34 cellular contexts compared by ENCODE assay signal in the genomic region with DNA sequence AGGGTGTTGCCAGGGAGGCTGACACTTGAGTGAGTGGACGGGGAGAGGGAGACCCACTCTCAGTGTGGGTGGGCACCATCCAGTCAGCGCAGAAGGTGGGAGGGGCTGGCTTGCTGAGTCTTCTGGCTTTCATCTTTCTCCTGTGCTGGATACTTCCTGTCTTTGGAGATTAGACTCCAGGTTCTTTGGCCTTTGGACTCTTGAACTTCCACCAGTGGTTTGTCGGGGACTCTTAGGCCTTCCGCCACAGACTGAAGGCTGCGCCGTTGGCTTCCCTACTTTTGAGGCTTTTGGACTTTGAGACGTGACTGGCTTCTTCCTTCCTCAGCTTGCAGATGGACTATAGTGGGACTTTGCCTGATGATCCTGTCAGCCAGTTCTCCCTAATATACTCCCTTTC. TPM values are rescaled to one million over a fixed set of nuclear protein-coding genes. Genes with fewer than 3 reads are reported as not detected.
"Had no signal": no experiment of that assay in that cellular context is flagged by ENCODE, and none has a peak within 500 bp of the region (broad histone marks: within the 10 kb centered on the region; RNA-seq: fewer than 3 reads in every experiment).

No MANE protein-coding gene starts in this region.

- H3K27me3 Mint-ChIP-seq: activated naive CD8-positive, alpha-beta T cell treated with anti-CD3 and anti-CD28 coated beads for 36 hours; stimulated activated naive B cell treated with anti-CD40 and anti-IgM and Interleukin-4, amounts not matched to agents 10 μg/mL and 1 μg/mL and 100 μg/mL, for 72 hours; T-cell had no signal

- H3K27me3 ChIP-seq: adrenal gland, brain microvascular endothelial cell, stomach, thyroid gland, upper lobe of right lung had no signal

- H2AFZ ChIP-seq: parathyroid adenoma had no signal

- H3K4me3 Mint-ChIP-seq: activated naive CD4-positive, alpha-beta T cell treated with anti-CD3 and anti-CD28 coated beads for 36 hours; activated naive CD8-positive, alpha-beta T cell treated with anti-CD3 and anti-CD28 coated beads for 36 hours; immature natural killer cell; nephron progenitor cell; stimulated activated naive B cell treated with anti-CD40 and anti-IgM and Interleukin-4, amounts not matched to agents 10 μg/mL and 1 μg/mL and 100 μg/mL, for 72 hours; T-cell; T-helper 2 cell treated with Interferon-gamma antibody and Interleukin-4, amounts not matched to agents 5 μg/mL and 100 μg/mL, for 36 hours had no signal

- H3K9me3 Mint-ChIP-seq: activated naive CD4-positive, alpha-beta T cell treated with anti-CD3 and anti-CD28 coated beads for 36 hours; activated naive CD8-positive, alpha-beta T cell treated with anti-CD3 and anti-CD28 coated beads for 36 hours; nephron progenitor cell; stimulated activated naive B cell treated with anti-CD40 and anti-IgM and Interleukin-4, amounts not matched to agents 10 μg/mL and 1 μg/mL and 100 μg/mL, for 72 hours; T-cell; T-helper 2 cell treated with Interferon-gamma antibody and Interleukin-4, amounts not matched to agents 5 μg/mL and 100 μg/mL, for 36 hours had no signal

- H3K4me3 ChIP-seq: adrenal gland, lower lobe of right lung, psoas muscle, stomach, thyroid gland, upper lobe of right lung had no signal

- H3K9me3 ChIP-seq: adrenal gland, lower lobe of right lung, psoas muscle, stomach, thyroid gland, upper lobe of right lung had no signal

- H3K27ac Mint-ChIP-seq: activated naive CD4-positive, alpha-beta T cell treated with anti-CD3 and anti-CD28 coated beads for 36 hours; activated naive CD8-positive, alpha-beta T cell treated with anti-CD3 and anti-CD28 coated beads for 36 hours; immature natural killer cell; nephron progenitor cell; stimulated activated naive B cell treated with anti-CD40 and anti-IgM and Interleukin-4, amounts not matched to agents 10 μg/mL and 1 μg/mL and 100 μg/mL, for 72 hours; T-cell; T-helper 2 cell treated with Interferon-gamma antibody and Interleukin-4, amounts not matched to agents 5 μg/mL and 100 μg/mL, for 36 hours had no signal

- ATAC-seq: left lobe of liver; lower lobe of right lung; psoas muscle; stimulated activated naive B cell treated with anti-CD40 and anti-IgM and Interleukin-4, amounts not matched to agents 10 μg/mL and 1 μg/mL and 100 μg/mL, for 72 hours; T-cell; upper lobe of right lung had no signal

- H3K9ac ChIP-seq: parathyroid adenoma had no signal

- H3K27ac ChIP-seq: adrenal gland, brain microvascular endothelial cell, lower lobe of right lung, parathyroid adenoma, psoas muscle, stomach, thyroid gland, upper lobe of right lung had no signal

- DNase-seq: activated CD4-positive, alpha-beta T cell treated with anti-CD3 and anti-CD28 coated beads for 4 hours; activated CD4-positive, alpha-beta T cell treated with anti-CD3 and anti-CD28 coated beads, Interleukin-2, amount 50 U/mL, for 48 hours; activated CD4-positive, CD25-positive, alpha-beta regulatory T cell; activated CD8-positive, alpha-beta memory T cell treated with anti-CD3 and anti-CD28 coated beads for 24 hours; activated effector memory CD4-positive, alpha-beta T cell treated with anti-CD3 and anti-CD28 coated beads, Interleukin-2, amount 50 U/mL, for 16 hours; activated naive CD4-positive, alpha-beta T cell treated with anti-CD3 and anti-CD28 coated beads for 36 hours; activated naive CD8-positive, alpha-beta T cell treated with anti-CD3 and anti-CD28 coated beads for 36 hours; adrenal gland; brain microvascular endothelial cell; head of caudate nucleus; hypothalamus; immature natural killer cell; lower lobe of right lung; mesenchymal stem cell; nephron progenitor cell; psoas muscle; stimulated activated CD4-positive, alpha-beta T cell treated with anti-CD3 and anti-CD28 coated beads, Interleukin-15, amount 100 ng/mL, for 24 hours; stimulated activated CD4-positive, alpha-beta T cell treated with anti-CD3 and anti-CD28 coated beads, Interleukin-2, amount 100 ng/mL, for 24 hours; stimulated activated naive B cell treated with anti-CD40 and anti-IgM and Interleukin-4, amounts not matched to agents 10 μg/mL and 1 μg/mL and 100 μg/mL, for 72 hours; stomach; T-cell; thyroid gland; upper lobe of right lung had no signal

- H3K4me1 ChIP-seq: parathyroid adenoma had no signal

RNA-seq across cellular contexts. Expression of gene CDC42EP5, which starts 28.4 kb away (rescaled TPM):
- total RNA-seq: activated naive CD4-positive, alpha-beta T cell treated with anti-CD3 and anti-CD28 coated beads for 36 hours had no signal
- polyA plus RNA-seq: immature natural killer cell had no signal

RNA-seq across cellular contexts. Expression of gene TTYH1, which starts 29.5 kb away (rescaled TPM):
- total RNA-seq: activated naive CD4-positive, alpha-beta T cell treated with anti-CD3 and anti-CD28 coated beads for 36 hours; chondrocyte; endothelial cell of umbilical vein; fibroblast of lung; fibroblast of villous mesenchyme; kidney epithelial cell; lower lobe of right lung; myocyte; upper lobe of right lung had no signal
- polyA plus RNA-seq: endothelial cell of umbilical vein, fibroblast of lung had no signal

RNA-seq across cellular contexts. Expression of gene LAIR2, which starts 57.9 kb away (rescaled TPM):
- total RNA-seq: cardiac septum, chondrocyte, endothelial cell of umbilical vein, fibroblast of lung, fibroblast of villous mesenchyme, kidney epithelial cell, left lobe of liver, myocyte, psoas muscle, stomach, thyroid gland, upper lobe of right lung had no signal
- polyA plus RNA-seq: adrenal gland, aorta, endothelial cell of umbilical vein, fibroblast of lung, psoas muscle had no signal
